ENCODE assay signal across 1 cellular context in the genomic region with DNA sequence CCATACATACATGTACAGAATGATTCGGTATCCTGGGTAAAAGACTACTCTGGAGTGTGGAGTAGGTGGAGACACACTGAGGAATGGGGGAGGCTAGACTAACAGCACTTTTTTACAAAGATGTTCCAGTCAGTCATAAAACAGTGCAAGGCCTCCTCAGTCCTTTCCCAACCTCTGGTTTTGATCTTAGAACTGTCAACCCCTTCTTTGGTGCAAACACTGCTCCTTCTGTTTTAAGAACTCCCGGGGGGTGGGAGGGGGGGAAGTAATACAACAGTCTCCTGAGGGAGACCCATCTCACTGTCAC.
TF ChIP-seq lines count a peak whose summit lies in the region.

No MANE protein-coding gene starts in this region.

TF ChIP-seq in GM23338, 12 proteins besides CTCF, POLR2A, EP300 and RAD21 (continued from another document):
- TF ChIP-seq, protein P1, sequence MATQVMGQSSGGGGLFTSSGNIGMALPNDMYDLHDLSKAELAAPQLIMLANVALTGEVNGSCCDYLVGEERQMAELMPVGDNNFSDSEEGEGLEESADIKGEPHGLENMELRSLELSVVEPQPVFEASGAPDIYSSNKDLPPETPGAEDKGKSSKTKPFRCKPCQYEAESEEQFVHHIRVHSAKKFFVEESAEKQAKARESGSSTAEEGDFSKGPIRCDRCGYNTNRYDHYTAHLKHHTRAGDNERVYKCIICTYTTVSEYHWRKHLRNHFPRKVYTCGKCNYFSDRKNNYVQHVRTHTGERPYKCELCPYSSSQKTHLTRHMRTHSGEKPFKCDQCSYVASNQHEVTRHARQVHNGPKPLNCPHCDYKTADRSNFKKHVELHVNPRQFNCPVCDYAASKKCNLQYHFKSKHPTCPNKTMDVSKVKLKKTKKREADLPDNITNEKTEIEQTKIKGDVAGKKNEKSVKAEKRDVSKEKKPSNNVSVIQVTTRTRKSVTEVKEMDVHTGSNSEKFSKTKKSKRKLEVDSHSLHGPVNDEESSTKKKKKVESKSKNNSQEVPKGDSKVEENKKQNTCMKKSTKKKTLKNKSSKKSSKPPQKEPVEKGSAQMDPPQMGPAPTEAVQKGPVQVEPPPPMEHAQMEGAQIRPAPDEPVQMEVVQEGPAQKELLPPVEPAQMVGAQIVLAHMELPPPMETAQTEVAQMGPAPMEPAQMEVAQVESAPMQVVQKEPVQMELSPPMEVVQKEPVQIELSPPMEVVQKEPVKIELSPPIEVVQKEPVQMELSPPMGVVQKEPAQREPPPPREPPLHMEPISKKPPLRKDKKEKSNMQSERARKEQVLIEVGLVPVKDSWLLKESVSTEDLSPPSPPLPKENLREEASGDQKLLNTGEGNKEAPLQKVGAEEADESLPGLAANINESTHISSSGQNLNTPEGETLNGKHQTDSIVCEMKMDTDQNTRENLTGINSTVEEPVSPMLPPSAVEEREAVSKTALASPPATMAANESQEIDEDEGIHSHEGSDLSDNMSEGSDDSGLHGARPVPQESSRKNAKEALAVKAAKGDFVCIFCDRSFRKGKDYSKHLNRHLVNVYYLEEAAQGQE (IDR thresholded peaks at IDR 0.05; ENCODE audit: unreplicated experiment), result no peak
- TF ChIP-seq ZNF114 (CRISPR knock-in tag; IDR thresholded peaks at IDR 0.05) (no peak), STAT1 (IDR thresholded peaks at IDR 0.05; ENCODE audit: unreplicated experiment) (no peak), POLR2AphosphoS5 (IDR thresholded peaks at IDR 0.05; ENCODE audit: low read depth) (no peak)
TF ChIP-seq in GM23338: peak in this region for 0.
